Comparison of ENCODE assay signal across 8 cellular contexts in the genomic region with DNA sequence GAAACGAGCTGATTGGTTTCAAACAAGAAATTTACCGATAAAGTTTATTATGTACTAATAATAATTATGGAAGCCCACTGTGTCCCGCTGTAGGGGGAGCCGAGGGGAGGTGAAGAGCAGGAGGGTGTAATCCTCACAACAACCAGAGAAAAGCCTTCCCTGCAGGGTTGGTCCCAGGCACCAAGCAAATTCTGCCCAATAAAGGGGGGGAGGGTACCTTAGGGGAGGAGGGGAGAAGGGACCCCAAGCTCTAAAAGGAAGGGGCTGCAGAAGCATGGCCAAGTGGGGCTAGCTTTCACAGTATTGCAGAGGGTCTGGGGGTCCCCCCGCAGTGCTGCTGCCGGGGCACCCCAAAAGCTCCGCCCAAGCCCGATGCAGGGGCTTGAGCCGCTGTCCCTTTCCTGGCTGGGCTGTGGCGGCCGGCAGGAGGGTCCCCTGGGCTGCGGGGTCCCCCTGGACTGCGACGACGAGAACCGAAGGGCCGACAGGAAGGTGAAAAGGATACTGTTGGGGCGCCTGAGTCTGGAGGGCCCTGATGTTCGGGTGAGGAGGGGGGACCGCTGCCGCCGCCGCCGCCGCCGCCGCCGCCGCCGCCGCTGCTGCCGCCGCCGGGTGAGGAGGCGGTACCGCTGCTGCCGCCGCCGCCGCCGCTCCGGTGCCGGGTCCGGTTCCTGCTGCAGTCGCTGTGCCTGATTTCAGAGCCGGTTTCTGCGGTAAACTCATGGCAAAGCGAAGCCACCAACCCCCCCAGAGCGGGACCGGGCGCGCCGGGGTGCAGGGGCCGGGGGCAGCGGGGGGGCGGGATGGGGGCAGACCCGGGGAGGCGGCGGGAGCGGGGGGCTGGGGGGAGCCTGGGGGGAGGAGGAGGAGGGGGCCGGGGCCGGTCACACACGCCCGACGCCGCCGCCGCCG. TPM values are rescaled to one million over a fixed set of nuclear protein-coding genes. Genes with fewer than 3 reads are reported as not detected.
DNase-seq lines count a peak whose midpoint lies in the region; ATAC-seq, FAIRE-seq and TF ChIP-seq lines count a peak whose summit lies in the region.

No MANE protein-coding gene starts in this region.

- H3K9me3 ChIP-seq in neuron (ENCODE audit: low read length): no peaks in the 10 kb centered on the region

- DNase-seq in GM03348 (ENCODE audit: low spot score) (peak; percentile 45), NCI-H69 (lab: John Stamatoyannopoulos, UW) (peak; percentile 62), activated T-helper 1 cell treated with Interleukin-2 at 50 U/mL for 16 hours (ENCODE audit: low read depth) (peak; percentile 30), fibroblast of the aortic adventitia (ENCODE audit: low read depth) (no peak), urothelium cell line (ENCODE audit: low spot score) (peak; percentile 41), T1000 (lab: John Stamatoyannopoulos, UW) (no peak)

- peak; percentile 25 for ATAC-seq in HG02588 (IDR thresholded peaks at IDR 0.05; ENCODE audit: unreplicated experiment)

- H3K27me3 ChIP-seq in neuron (ENCODE audit: insufficient read depth, low read length): no peaks in the 10 kb centered on the region

- peak overlapping the region; percentile 95 for H3K4me3 ChIP-seq in fibroblast of the aortic adventitia (ENCODE audit: low read depth, low read length)
- H3K4me3 ChIP-seq in neuron (ENCODE audit: low read length): peak overlapping the region; percentile 100

- H2AFZ ChIP-seq in neuron (ENCODE audit: low read depth, low read length): peak overlapping the region; percentile 52

- no peak for FAIRE-seq in urothelium cell line (lab: Jason Lieb, UNC)

- TF ChIP-seq CTCF in fibroblast of the aortic adventitia (IDR thresholded peaks at IDR 0.05; ENCODE audit: insufficient read depth, low read length): no peak

- H3K36me3 ChIP-seq in neuron (ENCODE audit: insufficient read depth, low read length): peaks cover 14% of the 10 kb centered on the region

- peaks cover 19% of the 10 kb centered on the region for H3K4me1 ChIP-seq in neuron (ENCODE audit: insufficient read depth, low read length)

RNA-seq across cellular contexts. Expression of a gene that starts 0.8 kb away (rescaled TPM):
- 58.6 and 80.6 TPM in 2 replicates for total RNA-seq in fibroblast of the aortic adventitia (ENCODE audit: low replicate concordance)

Comparison
In these comparisons a context has a peak if more than half of its experiments do, and no peak if none do; other contexts are left out.
1. DNase-seq: peak in GM03348 (single experiment), NCI-H69 (single experiment), activated T-helper 1 cell treated with Interleukin-2 at 50 U/mL for 16 hours (single experiment) and urothelium cell line (single experiment); none in fibroblast of the aortic adventitia (single experiment) and T1000 (single experiment).